ENCODE assay signal across 19 cellular contexts in the genomic region with DNA sequence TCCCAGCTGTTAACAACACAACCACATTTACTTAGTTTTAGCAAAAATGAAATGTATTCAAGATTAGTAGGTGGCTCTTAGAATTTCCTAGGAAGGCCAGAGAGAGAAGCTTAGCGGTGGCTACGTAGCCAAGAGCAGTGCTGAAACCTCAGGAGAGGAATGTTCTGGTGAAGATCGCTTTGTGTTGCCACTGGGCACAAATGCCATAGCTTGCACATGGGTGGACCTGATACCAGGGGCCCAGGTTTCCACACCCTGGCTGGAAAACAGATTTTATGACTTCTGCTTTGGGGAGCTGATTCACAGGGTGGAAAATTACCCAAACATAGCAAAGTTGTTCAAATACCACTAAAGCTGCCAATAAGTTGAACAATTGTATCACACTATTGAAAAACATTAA. TPM values are rescaled to one million over a fixed set of nuclear protein-coding genes. Genes with fewer than 3 reads are reported as not detected.
DNase-seq lines count a peak whose midpoint lies in the region; ATAC-seq and TF ChIP-seq lines count a peak whose summit lies in the region.
"Had no signal": no experiment of that assay in that cellular context is flagged by ENCODE, and none has a peak within 500 bp of the region (broad histone marks: within the 10 kb centered on the region; RNA-seq: fewer than 3 reads in every experiment).

No MANE protein-coding gene starts in this region.

- H3K27me3 Mint-ChIP-seq in HFFc6 (ENCODE audit: insufficient read depth), result no peaks in the 10 kb centered on the region
- H3K27me3 Mint-ChIP-seq in activated CD8-positive, alpha-beta T cell treated with anti-CD3 and anti-CD28 coated beads for 36 hours, result no peaks in the 10 kb centered on the region
- H3K27me3 Mint-ChIP-seq: CD4-positive, alpha-beta memory T cell; IgD-negative memory B cell had no signal

- no peak overlapping the region for H3K9ac ChIP-seq in BLaER1

- peak overlapping the region; percentile 75; the same call in 1 of the 2 replicates for H3K27ac Mint-ChIP-seq in HFFc6
- H3K27ac Mint-ChIP-seq in activated CD8-positive, alpha-beta T cell treated with anti-CD3 and anti-CD28 coated beads for 36 hours, result no peak overlapping the region
- H3K27ac Mint-ChIP-seq: CD4-positive, alpha-beta memory T cell; IgD-negative memory B cell had no signal

- no peaks in the 10 kb centered on the region for H3K9me3 Mint-ChIP-seq in HFFc6
- H3K9me3 Mint-ChIP-seq in activated CD8-positive, alpha-beta T cell treated with anti-CD3 and anti-CD28 coated beads for 36 hours, result no peaks in the 10 kb centered on the region

- H3K27me3 ChIP-seq in BLaER1 (no peaks in the 10 kb centered on the region), osteoblast (ENCODE audit: insufficient read depth, low read length) (no peaks in the 10 kb centered on the region)

- peaks cover 87% of the 10 kb centered on the region for H3K4me1 Mint-ChIP-seq in HFFc6 (ENCODE audit: low read depth)
- peaks cover 10% of the 10 kb centered on the region for H3K4me1 Mint-ChIP-seq in activated CD8-positive, alpha-beta T cell treated with anti-CD3 and anti-CD28 coated beads for 36 hours (ENCODE audit: low read depth)

- ATAC-seq in left ventricle myocardium superior (no peak), GM18511 (IDR thresholded peaks at IDR 0.05; ENCODE audit: unreplicated experiment) (no peak)
- no peak for ATAC-seq in activated CD8-positive, alpha-beta T cell treated with anti-CD3 and anti-CD28 coated beads for 36 hours
- ATAC-seq: Panc1 had no signal

- H3K36me3 ChIP-seq in BLaER1 (peaks cover 76% of the 10 kb centered on the region), osteoblast (ENCODE audit: insufficient read depth, low read length) (peaks cover 21% of the 10 kb centered on the region)

- H4K20me1 ChIP-seq in BLaER1 (peaks cover 47% of the 10 kb centered on the region), osteoblast (ENCODE audit: insufficient read depth, low read length) (no peaks in the 10 kb centered on the region)

- H3K36me3 Mint-ChIP-seq in HFFc6 (ENCODE audit: low read depth), result peaks cover 54% of the 10 kb centered on the region
- peaks cover 63% of the 10 kb centered on the region for H3K36me3 Mint-ChIP-seq in activated CD8-positive, alpha-beta T cell treated with anti-CD3 and anti-CD28 coated beads for 36 hours (ENCODE audit: low read depth)

- no peak overlapping the region for H3K4me3 ChIP-seq in BLaER1
- no peak overlapping the region for H3K4me3 ChIP-seq in astrocyte of the spinal cord (ENCODE audit: low read depth, low read length)
- peak overlapping the region; percentile 31 for H3K4me3 ChIP-seq in osteoblast (ENCODE audit: insufficient read depth, low read length)

- POLR2A ChIA-PET in activated CD8-positive, alpha-beta T cell treated with anti-CD3 and anti-CD28 coated beads for 36 hours (lab: Charles Lee), result no interaction called here

- in situ Hi-C loops in astrocyte of the spinal cord (cut with HindIII; ENCODE audit: low sequenced_read_pairs), result no loop called here

- CTCF ChIA-PET in activated CD8-positive, alpha-beta T cell treated with anti-CD3 and anti-CD28 coated beads for 36 hours (lab: Charles Lee), result no interaction called here

- DNase-seq in HFFc6 (no peak), astrocyte of the spinal cord (ENCODE audit: low read depth, low spot score) (peak; percentile 21), osteoblast (ENCODE audit: insufficient read length, low spot score, missing footprints) (no peak), left ventricle myocardium superior (no peak), NCI-H2196 treated with DMSO at 0.1 percent for 48 hours (lab: John Stamatoyannopoulos, UW; ENCODE audit: unreplicated experiment) (no peak)
- DNase-seq in activated CD8-positive, alpha-beta T cell treated with anti-CD3 and anti-CD28 coated beads for 36 hours, result no peak
- DNase-seq: CD4-positive, alpha-beta memory T cell; DMS79 treated with DMSO at 0.1 percent for 48 hours; GDM1; GOT3; NCI-H146; NCI-H2107; NCI-H345; NCI-H69; Right ventricle myocardium superior had no signal

- H3K79me2 ChIP-seq in osteoblast (ENCODE audit: insufficient read depth, low read length), result peaks cover 29% of the 10 kb centered on the region

- H2AFZ ChIP-seq in osteoblast (ENCODE audit: low read length), result no peak overlapping the region

- intact Hi-C loops in left ventricle myocardium superior (cut with micrococcal nuclease), result no loop called here
- intact Hi-C loops in activated CD8-positive, alpha-beta T cell treated with anti-CD3 and anti-CD28 coated beads for 36 hours (cut with micrococcal nuclease), result no loop called here

- peak overlapping the region; percentile 70 for H3K4me3 Mint-ChIP-seq in HFFc6
- H3K4me3 Mint-ChIP-seq in activated CD8-positive, alpha-beta T cell treated with anti-CD3 and anti-CD28 coated beads for 36 hours, result no peak overlapping the region
- H3K4me3 Mint-ChIP-seq: CD4-positive, alpha-beta memory T cell; IgD-negative memory B cell had no signal

- H3K4me1 ChIP-seq in BLaER1, result peaks cover 49% of the 10 kb centered on the region
- H3K4me1 ChIP-seq in osteoblast (ENCODE audit: insufficient read depth, low read length), result peaks cover 50% of the 10 kb centered on the region

- H3K27ac ChIP-seq in BLaER1, result no peak overlapping the region
- H3K27ac ChIP-seq in osteoblast (ENCODE audit: low read depth, low read length), result peak overlapping the region; percentile 96

- H3K9me3 ChIP-seq in BLaER1 (0 out of 2 replicates have a peak, but pooled peaks cover 5% of the 10 kb centered on the region), osteoblast (ENCODE audit: low read depth, low read length) (no peaks in the 10 kb centered on the region)

- TF ChIP-seq CTCF in HFFc6 (IDR thresholded peaks at IDR 0.05) (no peak), astrocyte of the spinal cord (IDR thresholded peaks at IDR 0.05; ENCODE audit: low read depth, low read length) (no peak), osteoblast (IDR thresholded peaks at IDR 0.05; ENCODE audit: extremely low read depth, low read depth, low read length) (no peak)
- no peak for TF ChIP-seq CTCF in activated CD8-positive, alpha-beta T cell treated with anti-CD3 and anti-CD28 coated beads for 36 hours (IDR thresholded peaks at IDR 0.05)

- H3K4me2 ChIP-seq in BLaER1, result 0 out of 2 replicates have a peak overlapping the region, but pooled peaks have one; percentile 67
- H3K4me2 ChIP-seq in osteoblast (ENCODE audit: insufficient read depth, low read length), result peak overlapping the region; percentile 87

RNA-seq across cellular contexts. Expression of a gene that starts 43.4 kb away (rescaled TPM):
- 1 to 10 TPM; 5.2 to 7.1 (median 6.1) TPM for total RNA-seq in HFFc6 (2021; fragmentation: NEBNext Ultra II Directional; extraction: Animal tissue kit (Norgen Biotek cat#: 25700))
- 8.0 and 12.1 TPM in 2 replicates for total RNA-seq in osteoblast
- 5.9 TPM for total RNA-seq in left ventricle myocardium superior
- total RNA-seq in activated CD8-positive, alpha-beta T cell treated with anti-CD3 and anti-CD28 coated beads for 36 hours, result 10 to 100 TPM; 16.9 to 18.1 TPM
